8 cellular contexts compared by ENCODE assay signal in genomic region chr20:23637282-23638221, GRCh38. TPM values are rescaled to one million over a fixed set of nuclear protein-coding genes. Genes with fewer than 3 reads are reported as not detected.
DNase-seq lines count a peak whose midpoint lies in the region; ATAC-seq and TF ChIP-seq lines count a peak whose summit lies in the region.

Gene CST3 (minus strand): TSS chr20:23637955. CDS start chr20:23637862, 93 bp downstream.

- peak; percentile 64 for ATAC-seq in GM19043 (IDR thresholded peaks at IDR 0.05; ENCODE audit: low read depth, unreplicated experiment)
- ATAC-seq in HG03175 (IDR thresholded peaks at IDR 0.05; ENCODE audit: unreplicated experiment), result peak; percentile 40

- TF ChIP-seq CTCF in adrenal gland (IDR thresholded peaks at IDR 0.05) (no peak), cardiac muscle cell (IDR thresholded peaks at IDR 0.05; ENCODE audit: low read depth, low read length) (no peak)

- peaks cover 0 to 23% of the 10 kb centered on the region in 2 donors for H3K36me3 ChIP-seq in adrenal gland (replicated peaks in 1 of 2)
- no peaks in the 10 kb centered on the region for H3K36me3 ChIP-seq in cardiac muscle cell

- 1% methylated on average over 18 to 92 of the region's 92 CpGs for WGBS in adrenal gland, 4 donors

- intact Hi-C loops in adrenal gland (cut with DNase I), result loop anchor here in 1 of 2 donors (10.0 kb wide), 1 partner anchor 283 kb away; the partner anchor contains the start of gene NXT1

- peak within 1 kb of the TSS; percentile 64 to 95 (median 90) for H3K27ac ChIP-seq in adrenal gland
- no peak within 1 kb of the TSS for H3K27ac ChIP-seq in cardiac muscle cell

- H3K4me3 ChIP-seq in adrenal gland, result peak within 1 kb of the TSS; percentile 48 to 96 (median 84)
- peak within 1 kb of the TSS; percentile 70 for H3K4me3 ChIP-seq in cardiac muscle cell

- H3K4me1 ChIP-seq in adrenal gland (replicated peaks in 1 of 2), result peaks cover 30 to 42% of the 10 kb centered on the region in 2 donors
- H3K4me1 ChIP-seq in cardiac muscle cell (ENCODE audit: low read depth), result no peaks in the 10 kb centered on the region

- TF ChIP-seq POLR2A in adrenal gland (IDR thresholded peaks at IDR 0.05), result peak; percentile 65 to 82

- H3K27me3 ChIP-seq in adrenal gland (no peaks in the 10 kb centered on the region), cardiac muscle cell (no peaks in the 10 kb centered on the region)

- DNase-seq in CD1c-positive myeloid dendritic cell (ENCODE audit: extremely low spot score), result peak; percentile 70
- DNase-seq in NCI-H446 treated with DMSO at 0.1 percent for 48 hours (lab: John Stamatoyannopoulos, UW), result peak; percentile 63
- DNase-seq in adrenal gland, result peak; percentile 88 to 95 (median 93)
- DNase-seq in cardiac muscle cell (ENCODE audit: low read depth in 1 of 2, low spot score in 1 of 2), result peak; percentile 85 to 94
- DNase-seq in occipital lobe (lab: John Stamatoyannopoulos, UW), result peak; percentile 56
- DNase-seq in stimulated activated CD4-positive, alpha-beta T cell treated with anti-CD3 and anti-CD28 coated beads, Interleukin-12 subunit alpha, Interleukin-12 subunit beta, amount 100 ng/mL, for 4 hours, result no peak

- H3K9me3 ChIP-seq in adrenal gland (replicated peaks in 1 of 3), result no peaks in the 10 kb centered on the region
- no peaks in the 10 kb centered on the region for H3K9me3 ChIP-seq in cardiac muscle cell (ENCODE audit: low read depth)

RNA-seq across cellular contexts. Expression of gene CST3, which starts in this region (rescaled TPM):
- total RNA-seq in adrenal gland (1,000 to 10,000 TPM in 6 of 8 donors, 100 to 1,000 TPM in 2; 878 to 1,851 (median 1,397) TPM), cardiac muscle cell (256 and 300 TPM in 2 replicates), occipital lobe (104 TPM)
- polyA plus RNA-seq in adrenal gland (1,000 to 10,000 TPM in 1 of 3 donors, 100 to 1,000 TPM in 2; 320 to 1,309 (median 414) TPM), cardiac muscle cell (214 and 261 TPM in 2 replicates)
